ENCODE assay signal across 22 cellular contexts in genomic region chr20:21046413-21047070, GRCh38. TPM values are rescaled to one million over a fixed set of nuclear protein-coding genes. Genes with fewer than 3 reads are reported as not detected.
A peak's percentile ranks its signal among the peaks of the same experiment; 100 is the strongest.
DNase-seq lines count a peak whose midpoint lies in the region; TF ChIP-seq lines count a peak whose summit lies in the region.
"Had no signal": no experiment of that assay in that cellular context is flagged by ENCODE, and none has a peak within 500 bp of the region (broad histone marks: within the 10 kb centered on the region; RNA-seq: fewer than 3 reads in every experiment).

No MANE protein-coding gene starts in this region.

- H3K4me1 ChIP-seq in hepatocyte (ENCODE audit: insufficient read depth): no peaks in the 10 kb centered on the region
- H3K4me1 ChIP-seq in CD4-positive, alpha-beta memory T cell (ENCODE audit: insufficient read depth, low read length): no peaks in the 10 kb centered on the region

- no peaks in the 10 kb centered on the region for H3K9me3 Mint-ChIP-seq in CD4-positive, alpha-beta memory T cell

- no peak overlapping the region for H3K4me3 ChIP-seq in hepatocyte
- H3K4me3 ChIP-seq in CD4-positive, alpha-beta memory T cell (ENCODE audit: low read length in 2 of 2): no peak overlapping the region
- H3K4me3 ChIP-seq: SK-N-MC had no signal

- H3K27me3 ChIP-seq in hepatocyte: no peaks in the 10 kb centered on the region
- H3K27me3 ChIP-seq in CD4-positive, alpha-beta memory T cell (ENCODE audit: insufficient read depth, low read length): no peaks in the 10 kb centered on the region

- peaks cover 8 to 22% of the 10 kb centered on the region in 2 donors for H3K27me3 Mint-ChIP-seq in CD4-positive, alpha-beta memory T cell

- H3K9me3 ChIP-seq in hepatocyte (ENCODE audit: low read depth): no peaks in the 10 kb centered on the region
- no peaks in the 10 kb centered on the region for H3K9me3 ChIP-seq in CD4-positive, alpha-beta memory T cell (ENCODE audit: control insufficient read depth in 1 of 2, low read length in 2 of 2)

- H3K9me2 ChIP-seq in hepatocyte (replicated peaks; ENCODE audit: insufficient read depth): no peaks in the 10 kb centered on the region

- 40% methylated on average over 2 of the region's 2 CpGs for WGBS in hepatocyte (ENCODE audit: low lambda C conversion rate, missing lambda C conversion rate)

- no peaks in the 10 kb centered on the region for H3K36me3 Mint-ChIP-seq in CD4-positive, alpha-beta memory T cell
- H3K36me3 Mint-ChIP-seq: CD14-positive monocyte had no signal

- no peaks in the 10 kb centered on the region for H3K79me2 ChIP-seq in hepatocyte

- no peaks in the 10 kb centered on the region for H3K36me3 ChIP-seq in hepatocyte (replicated peaks; ENCODE audit: insufficient read depth, low read depth)
- no peaks in the 10 kb centered on the region for H3K36me3 ChIP-seq in CD4-positive, alpha-beta memory T cell (ENCODE audit: insufficient read depth, low read length)

- H3K4me3 Mint-ChIP-seq in CD4-positive, alpha-beta memory T cell: no peak overlapping the region
- H3K4me3 Mint-ChIP-seq: CD14-positive monocyte had no signal

- TF ChIP-seq CTCF in hepatocyte (IDR thresholded peaks at IDR 0.05; ENCODE audit: poor library complexity): no peak

- no peaks in the 10 kb centered on the region for H4K20me1 ChIP-seq in hepatocyte (ENCODE audit: insufficient read depth, poor library complexity, severe bottlenecking)

- H2AFZ ChIP-seq in hepatocyte: no peak overlapping the region

- POLR2A ChIA-PET in CD4-positive, alpha-beta memory T cell (lab: Charles Lee; ENCODE audit: partially characterized antibody): no interaction called here

- peak overlapping the region; percentile 56 for H3K27ac ChIP-seq in hepatocyte
- H3K27ac ChIP-seq in CD4-positive, alpha-beta memory T cell (ENCODE audit: low read depth, low read length): no peak overlapping the region
- H3K27ac ChIP-seq: KMS-11, SK-N-MC had no signal

- CTCF ChIA-PET in CD4-positive, alpha-beta memory T cell (lab: Charles Lee; ENCODE audit: partially characterized antibody): interaction anchor here (0.9 to 4.2 kb wide), 4 partner anchors 12 to 459 kb away, joined by 3 to 35 read pairs (median 10); partner anchors contain the start of gene KIZ

- intact Hi-C loops in CD4-positive, alpha-beta memory T cell (cut with micrococcal nuclease): no loop called here

- H3K4me2 ChIP-seq in hepatocyte: no peak overlapping the region
- H3K4me2 ChIP-seq: KMS-11 had no signal

- H3K4me1 Mint-ChIP-seq in CD4-positive, alpha-beta memory T cell: no peaks in the 10 kb centered on the region

- H3K27ac Mint-ChIP-seq in CD4-positive, alpha-beta memory T cell: no peak overlapping the region

- DNase-seq in NCI-H82 (lab: John Stamatoyannopoulos, UW) (peak; percentile 4), NCI-H82 treated with DMSO at 0.1 percent for 48 hours (lab: John Stamatoyannopoulos, UW; ENCODE audit: unreplicated experiment) (no peak), DMS 273 (lab: John Stamatoyannopoulos, UW; ENCODE audit: unreplicated experiment) (peak; percentile 59), RPMI7951 (ENCODE audit: low read depth) (peak; percentile 22), hepatocyte (ENCODE audit: low spot score) (no peak), NCI-H1092 (lab: John Stamatoyannopoulos, UW) (no peak), NCI-H1436 treated with DMSO at 0.1 percent for 48 hours (lab: John Stamatoyannopoulos, UW) (no peak)
- DNase-seq in CD4-positive, alpha-beta memory T cell: no peak
- DNase-seq: AML-193, DMS79, IMR-90, NCI-H1105, NCI-H1694 treated with DMSO at 0.1 percent for 48 hours, NCI-H2081 treated with DMSO at 0.1 percent for 48 hours, NCI-H446 treated with DMSO at 0.1 percent for 48 hours, OCI-M1 had no signal

RNA-seq across cellular contexts. Expression of gene LINC00237, which starts 59.6 kb away (rescaled TPM):
- total RNA-seq in RPMI7951 (2014; rRNA removed; shearing (Covaris generic)): not detected in 2 replicates
- not detected in 2 replicates for total RNA-seq in hepatocyte
- polyA plus RNA-seq in hepatocyte: not detected in 2 replicates
- total RNA-seq in CD4-positive, alpha-beta memory T cell: not detected
- not detected for polyA plus RNA-seq in CD4-positive, alpha-beta memory T cell
- total RNA-seq: A172, IMR-90, Right ventricle myocardium inferior had no signal
- polyA plus RNA-seq: AG04450, IMR-90 had no signal

Comparison
In these comparisons a context has a peak if more than half of its experiments do, and no peak if none do; other contexts are left out.
1. DNase-seq: peak in NCI-H82 (single experiment), DMS 273 (single experiment) and RPMI7951 (single experiment); none in NCI-H82 treated with DMSO at 0.1 percent for 48 hours (single experiment), hepatocyte (single experiment), NCI-H1092 (single experiment), CD4-positive, alpha-beta memory T cell (0 of 5) and NCI-H1436 treated with DMSO at 0.1 percent for 48 hours (single experiment).